In genomic region chr4:142660728-142661127, GRCh38 we compare ENCODE assay signal across 22 cellular contexts.
DNase-seq lines count a peak whose midpoint lies in the region; ATAC-seq and TF ChIP-seq lines count a peak whose summit lies in the region.
"Had no signal": no experiment of that assay in that cellular context is flagged by ENCODE, and none has a peak within 500 bp of the region (broad histone marks: within the 10 kb centered on the region; RNA-seq: fewer than 3 reads in every experiment).

No MANE protein-coding gene starts in this region.

- no peaks in the 10 kb centered on the region for H3K27me3 ChIP-seq in WERI-Rb-1 (ENCODE audit: insufficient read depth, low read depth, severe bottlenecking)
- H3K27me3 ChIP-seq in testis: no peaks in the 10 kb centered on the region
- no peaks in the 10 kb centered on the region for H3K27me3 ChIP-seq in naive thymus-derived CD4-positive, alpha-beta T cell (ENCODE audit: control insufficient read depth in 2 of 2, insufficient read depth in 2 of 2, low read length in 2 of 2)
- H3K27me3 ChIP-seq: esophagus squamous epithelium, SJSA1, transverse colon had no signal

- H3K9me3 ChIP-seq in WERI-Rb-1 (ENCODE audit: severe bottlenecking) (peaks cover 24% of the 10 kb centered on the region), testis (no peaks in the 10 kb centered on the region)
- peaks cover 15 to 51% (median 26%) of the 10 kb centered on the region in 3 experiments for H3K9me3 ChIP-seq in naive thymus-derived CD4-positive, alpha-beta T cell (ENCODE audit: control insufficient read depth in 2 of 3, low read length in 3 of 3)

- WGBS in testis, 2 donors: 64 to 65% methylated on average over 8 of the region's 8 CpGs

- no peak for ATAC-seq in HG03108 (IDR thresholded peaks at IDR 0.05; ENCODE audit: unreplicated experiment)
- no peak for ATAC-seq in naive thymus-derived CD4-positive, alpha-beta T cell
- ATAC-seq: left lobe of liver had no signal

- H3K4me3 Mint-ChIP-seq in naive thymus-derived CD4-positive, alpha-beta T cell: no peak overlapping the region
- H3K4me3 Mint-ChIP-seq: activated CD4-positive, alpha-beta T cell treated with anti-CD3 and anti-CD28 coated beads, Interleukin-2, amount 10 ng/mL, durations not matched to agents 24 days and 14 days; central memory CD8-positive, alpha-beta T cell; nephron progenitor cell had no signal

- H3K36me3 ChIP-seq in WERI-Rb-1 (no peaks in the 10 kb centered on the region), testis (ENCODE audit: low read depth, missing control alignments) (no peaks in the 10 kb centered on the region)
- H3K36me3 ChIP-seq in naive thymus-derived CD4-positive, alpha-beta T cell (ENCODE audit: control insufficient read depth in 2 of 3, insufficient read depth in 3 of 3, low read length in 3 of 3): peaks cover 0 to 15% (median 0%) of the 10 kb centered on the region in 3 experiments
- H3K36me3 ChIP-seq: esophagus squamous epithelium, SJSA1, transverse colon had no signal

- peaks cover 4 to 50% (median 45%) of the 10 kb centered on the region in 5 donors for H3K36me3 Mint-ChIP-seq in naive thymus-derived CD4-positive, alpha-beta T cell

- no peak overlapping the region for H3K27ac Mint-ChIP-seq in naive thymus-derived CD4-positive, alpha-beta T cell
- H3K27ac Mint-ChIP-seq: activated CD4-positive, alpha-beta T cell treated with anti-CD3 and anti-CD28 coated beads, Interleukin-2, amount 10 ng/mL, durations not matched to agents 24 days and 14 days; nephron progenitor cell had no signal

- no peak for TF ChIP-seq POLR2A in testis (IDR thresholded peaks at IDR 0.05)

- no peaks in the 10 kb centered on the region for H3K4me1 Mint-ChIP-seq in naive thymus-derived CD4-positive, alpha-beta T cell
- H3K4me1 Mint-ChIP-seq: activated CD4-positive, alpha-beta T cell treated with anti-CD3 and anti-CD28 coated beads, Interleukin-2, amount 10 ng/mL, durations not matched to agents 24 days and 14 days; central memory CD8-positive, alpha-beta T cell; nephron progenitor cell had no signal

- CTCF ChIA-PET in naive thymus-derived CD4-positive, alpha-beta T cell (lab: Charles Lee): interaction anchor here (0.8 kb wide), 1 partner anchor 380 kb away, joined by 4 read pairs; no protein-coding TSS in a partner anchor

- intact Hi-C loops in testis (cut with DNase I; ENCODE audit: low total_unique reads): no loop called here
- intact Hi-C loops in naive thymus-derived CD4-positive, alpha-beta T cell (cut with micrococcal nuclease): no loop called here

- H3K27ac ChIP-seq in WERI-Rb-1 (no peak overlapping the region), testis (no peak overlapping the region)
- no peak overlapping the region for H3K27ac ChIP-seq in naive thymus-derived CD4-positive, alpha-beta T cell (ENCODE audit: low read depth, low read length)
- H3K27ac ChIP-seq: esophagus squamous epithelium, PC-9, SJSA1, transverse colon had no signal

- H3K4me3 ChIP-seq in WERI-Rb-1 (ENCODE audit: low read depth, low read length) (no peak overlapping the region), testis (no peak overlapping the region)
- H3K4me3 ChIP-seq in naive thymus-derived CD4-positive, alpha-beta T cell (ENCODE audit: low read length): no peak overlapping the region
- H3K4me3 ChIP-seq: esophagus squamous epithelium, PC-9, SJSA1, transverse colon had no signal

- TF ChIP-seq CTCF in WERI-Rb-1 (IDR thresholded peaks at IDR 0.05; ENCODE audit: low read depth, low read length): peak; percentile 60
- no peak for TF ChIP-seq CTCF in testis (IDR thresholded peaks at IDR 0.05)

- peak; percentile 5 for DNase-seq in DMS53 (lab: John Stamatoyannopoulos, UW)
- DNase-seq in DMS53 treated with DMSO at 0.1 percent for 48 hours (lab: John Stamatoyannopoulos, UW; ENCODE audit: unreplicated experiment): no peak
- DNase-seq in HT1080 (ENCODE audit: low read depth): peak; percentile 18
- DNase-seq in WERI-Rb-1: peak; percentile 41
- peak; percentile 26 for DNase-seq in testis
- no peak for DNase-seq in naive thymus-derived CD4-positive, alpha-beta T cell
- DNase-seq in Kasumi-1 (lab: John Stamatoyannopoulos, UW): no peak
- DNase-seq: activated CD4-positive, alpha-beta T cell treated with anti-CD3 and anti-CD28 coated beads, Interleukin-2, amount 10 ng/mL, durations not matched to agents 24 days and 14 days; C1 segment of cervical spinal cord; effector CD4-positive, alpha-beta T cell; esophagus squamous epithelium; NCI-H1436 treated with DMSO at 0.1 percent for 48 hours; NCI-H82; nephron progenitor cell; PC-9; stimulated activated CD4-positive, alpha-beta T cell treated with anti-CD3 and anti-CD28 coated beads, Interleukin-1b, Interleukin-23, amount 100 ng/mL, for 48 hours; stimulated activated naive CD4-positive, alpha-beta T cell treated with Interleukin-2 at 50 U/mL for 16 hours; transverse colon had no signal

- H3K4me1 ChIP-seq in testis: no peaks in the 10 kb centered on the region
- no peaks in the 10 kb centered on the region for H3K4me1 ChIP-seq in naive thymus-derived CD4-positive, alpha-beta T cell (ENCODE audit: control insufficient read depth in 2 of 2, insufficient read depth in 2 of 2, low read length in 2 of 2)
- H3K4me1 ChIP-seq: esophagus squamous epithelium, SJSA1, transverse colon had no signal

- peaks cover 5 to 80% (median 26%) of the 10 kb centered on the region in 11 donors for H3K9me3 Mint-ChIP-seq in naive thymus-derived CD4-positive, alpha-beta T cell

- POLR2A ChIA-PET in naive thymus-derived CD4-positive, alpha-beta T cell (lab: Charles Lee): interaction anchor here (0.9 to 1.3 kb wide), 2 partner anchors 30 to 43 kb away, joined by 3 to 4 read pairs; no protein-coding TSS in a partner anchor

- H3K27me3 Mint-ChIP-seq in naive thymus-derived CD4-positive, alpha-beta T cell: no peaks in the 10 kb centered on the region
- H3K27me3 Mint-ChIP-seq: activated CD4-positive, alpha-beta T cell treated with anti-CD3 and anti-CD28 coated beads, Interleukin-2, amount 10 ng/mL, durations not matched to agents 24 days and 14 days; central memory CD8-positive, alpha-beta T cell had no signal

Comparison
In these comparisons a context has a peak if more than half of its experiments do, and no peak if none do; other contexts are left out.
1. DNase-seq: peak in DMS53 (single experiment), HT1080 (single experiment), WERI-Rb-1 (single experiment) and testis (single experiment); none in DMS53 treated with DMSO at 0.1 percent for 48 hours (single experiment), naive thymus-derived CD4-positive, alpha-beta T cell (0 of 9) and Kasumi-1 (0 of 2).